Comparison of ENCODE assay signal across 1 cellular context in the genomic region with DNA sequence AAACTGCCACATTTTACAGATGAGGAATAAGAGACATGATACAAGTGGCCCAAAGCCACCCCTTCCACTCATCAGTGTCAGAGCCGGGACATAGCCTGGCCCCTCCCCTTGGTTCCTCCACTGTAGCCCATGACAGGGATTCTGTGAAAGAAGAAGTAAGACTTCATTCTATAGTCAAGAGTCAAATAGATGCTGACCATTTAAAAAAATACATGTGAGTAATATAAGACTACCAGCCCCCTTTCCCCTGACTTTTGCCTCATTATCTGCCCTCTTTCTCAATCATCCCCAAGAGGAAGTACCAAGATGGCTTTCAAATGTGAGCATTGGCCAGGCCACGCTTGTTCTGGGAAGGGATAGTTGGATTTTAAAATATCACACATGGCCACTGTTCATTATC.
TF ChIP-seq lines count a peak whose summit lies in the region.

No MANE protein-coding gene starts in this region.

TF ChIP-seq in GM23338, 12 proteins besides CTCF, POLR2A, EP300 and RAD21 (continued from another document):
- TF ChIP-seq, protein P1, sequence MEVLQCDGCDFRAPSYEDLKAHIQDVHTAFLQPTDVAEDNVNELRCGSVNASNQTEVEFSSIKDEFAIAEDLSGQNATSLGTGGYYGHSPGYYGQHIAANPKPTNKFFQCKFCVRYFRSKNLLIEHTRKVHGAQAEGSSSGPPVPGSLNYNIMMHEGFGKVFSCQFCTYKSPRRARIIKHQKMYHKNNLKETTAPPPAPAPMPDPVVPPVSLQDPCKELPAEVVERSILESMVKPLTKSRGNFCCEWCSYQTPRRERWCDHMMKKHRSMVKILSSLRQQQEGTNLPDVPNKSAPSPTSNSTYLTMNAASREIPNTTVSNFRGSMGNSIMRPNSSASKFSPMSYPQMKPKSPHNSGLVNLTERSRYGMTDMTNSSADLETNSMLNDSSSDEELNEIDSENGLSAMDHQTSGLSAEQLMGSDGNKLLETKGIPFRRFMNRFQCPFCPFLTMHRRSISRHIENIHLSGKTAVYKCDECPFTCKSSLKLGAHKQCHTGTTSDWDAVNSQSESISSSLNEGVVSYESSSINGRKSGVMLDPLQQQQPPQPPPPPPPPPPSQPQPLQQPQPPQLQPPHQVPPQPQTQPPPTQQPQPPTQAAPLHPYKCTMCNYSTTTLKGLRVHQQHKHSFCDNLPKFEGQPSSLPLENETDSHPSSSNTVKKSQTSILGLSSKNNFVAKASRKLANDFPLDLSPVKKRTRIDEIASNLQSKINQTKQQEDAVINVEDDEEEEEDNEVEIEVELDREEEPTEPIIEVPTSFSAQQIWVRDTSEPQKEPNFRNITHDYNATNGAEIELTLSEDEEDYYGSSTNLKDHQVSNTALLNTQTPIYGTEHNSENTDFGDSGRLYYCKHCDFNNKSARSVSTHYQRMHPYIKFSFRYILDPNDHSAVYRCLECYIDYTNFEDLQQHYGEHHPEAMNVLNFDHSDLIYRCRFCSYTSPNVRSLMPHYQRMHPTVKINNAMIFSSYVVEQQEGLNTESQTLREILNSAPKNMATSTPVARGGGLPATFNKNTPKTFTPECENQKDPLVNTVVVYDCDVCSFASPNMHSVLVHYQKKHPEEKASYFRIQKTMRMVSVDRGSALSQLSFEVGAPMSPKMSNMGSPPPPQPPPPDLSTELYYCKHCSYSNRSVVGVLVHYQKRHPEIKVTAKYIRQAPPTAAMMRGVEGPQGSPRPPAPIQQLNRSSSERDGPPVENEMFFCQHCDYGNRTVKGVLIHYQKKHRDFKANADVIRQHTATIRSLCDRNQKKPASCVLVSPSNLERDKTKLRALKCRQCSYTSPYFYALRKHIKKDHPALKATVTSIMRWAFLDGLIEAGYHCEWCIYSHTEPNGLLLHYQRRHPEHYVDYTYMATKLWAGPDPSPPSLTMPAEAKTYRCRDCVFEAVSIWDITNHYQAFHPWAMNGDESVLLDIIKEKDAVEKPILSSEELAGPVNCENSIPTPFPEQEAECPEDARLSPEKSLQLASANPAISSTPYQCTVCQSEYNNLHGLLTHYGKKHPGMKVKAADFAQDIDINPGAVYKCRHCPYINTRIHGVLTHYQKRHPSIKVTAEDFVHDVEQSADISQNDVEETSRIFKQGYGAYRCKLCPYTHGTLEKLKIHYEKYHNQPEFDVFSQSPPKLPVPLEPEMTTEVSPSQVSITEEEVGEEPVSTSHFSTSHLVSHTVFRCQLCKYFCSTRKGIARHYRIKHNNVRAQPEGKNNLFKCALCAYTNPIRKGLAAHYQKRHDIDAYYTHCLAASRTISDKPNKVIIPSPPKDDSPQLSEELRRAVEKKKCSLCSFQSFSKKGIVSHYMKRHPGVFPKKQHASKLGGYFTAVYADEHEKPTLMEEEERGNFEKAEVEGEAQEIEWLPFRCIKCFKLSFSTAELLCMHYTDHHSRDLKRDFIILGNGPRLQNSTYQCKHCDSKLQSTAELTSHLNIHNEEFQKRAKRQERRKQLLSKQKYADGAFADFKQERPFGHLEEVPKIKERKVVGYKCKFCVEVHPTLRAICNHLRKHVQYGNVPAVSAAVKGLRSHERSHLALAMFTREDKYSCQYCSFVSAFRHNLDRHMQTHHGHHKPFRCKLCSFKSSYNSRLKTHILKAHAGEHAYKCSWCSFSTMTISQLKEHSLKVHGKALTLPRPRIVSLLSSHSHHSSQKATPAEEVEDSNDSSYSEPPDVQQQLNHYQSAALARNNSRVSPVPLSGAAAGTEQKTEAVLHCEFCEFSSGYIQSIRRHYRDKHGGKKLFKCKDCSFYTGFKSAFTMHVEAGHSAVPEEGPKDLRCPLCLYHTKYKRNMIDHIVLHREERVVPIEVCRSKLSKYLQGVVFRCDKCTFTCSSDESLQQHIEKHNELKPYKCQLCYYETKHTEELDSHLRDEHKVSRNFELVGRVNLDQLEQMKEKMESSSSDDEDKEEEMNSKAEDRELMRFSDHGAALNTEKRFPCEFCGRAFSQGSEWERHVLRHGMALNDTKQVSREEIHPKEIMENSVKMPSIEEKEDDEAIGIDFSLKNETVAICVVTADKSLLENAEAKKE (CRISPR knock-in tag; IDR thresholded peaks at IDR 0.05), result no peak
- TF ChIP-seq STAT1 (IDR thresholded peaks at IDR 0.05; ENCODE audit: unreplicated experiment) (no peak), POLR2AphosphoS5 (IDR thresholded peaks at IDR 0.05; ENCODE audit: low read depth) (no peak), JUNB (IDR thresholded peaks at IDR 0.05; ENCODE audit: unreplicated experiment) (no peak)
